In the genomic region with DNA sequence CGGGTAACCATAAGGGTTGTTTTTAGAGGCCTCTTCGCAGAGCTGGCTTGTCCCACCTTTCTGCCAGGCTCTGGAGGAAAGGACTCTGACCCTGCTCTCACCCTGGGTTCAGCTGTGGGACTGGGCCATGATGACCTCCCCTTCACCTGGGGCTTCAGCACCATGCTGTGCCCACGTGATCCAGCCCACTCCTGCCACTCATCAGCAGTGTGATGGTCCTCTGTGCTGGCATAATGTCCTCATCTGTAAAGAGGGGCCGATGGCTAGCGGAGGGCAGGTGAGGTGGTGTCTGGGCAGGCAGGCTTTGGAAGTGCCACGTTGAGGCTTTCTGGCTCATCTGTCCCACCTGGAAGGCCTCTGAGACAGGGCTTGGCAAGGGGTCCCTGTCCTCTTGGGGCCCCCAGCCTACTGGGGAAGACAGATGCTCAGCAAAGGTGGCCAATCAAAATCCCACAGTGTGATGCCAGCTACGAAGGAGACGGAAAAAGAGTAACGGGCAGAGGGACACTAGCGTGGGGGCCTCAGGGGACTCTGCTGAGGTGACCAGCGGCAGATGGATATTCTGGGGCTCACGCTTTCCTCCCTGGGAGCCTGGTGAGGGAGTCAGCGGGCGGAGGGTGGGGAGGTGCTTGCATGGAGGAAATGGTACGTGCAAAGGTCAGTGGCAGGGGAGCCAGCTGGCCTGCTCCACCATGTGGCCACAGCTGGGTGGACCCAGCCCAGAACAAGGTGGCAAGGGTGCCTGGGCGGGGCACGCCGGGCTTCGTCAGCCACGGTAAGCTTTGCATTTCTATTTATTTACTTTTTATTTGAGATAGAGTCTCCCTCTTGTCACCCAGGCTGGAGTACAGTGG, we compare ENCODE assay signal across 19 cellular contexts. TPM values are rescaled to one million over a fixed set of nuclear protein-coding genes. Genes with fewer than 3 reads are reported as not detected.
DNase-seq lines count a peak whose midpoint lies in the region; ATAC-seq and TF ChIP-seq lines count a peak whose summit lies in the region.
"Had no signal": no experiment of that assay in that cellular context is flagged by ENCODE, and none has a peak within 500 bp of the region (broad histone marks: within the 10 kb centered on the region; RNA-seq: fewer than 3 reads in every experiment).

No MANE protein-coding gene starts in this region.

- H3K27me3 ChIP-seq in right lobe of liver (no peaks in the 10 kb centered on the region), spleen (replicated peaks in 1 of 7) (no peaks in the 10 kb centered on the region)
- H3K27me3 ChIP-seq: heart right ventricle, tibial nerve had no signal

- H3K27ac ChIP-seq in right lobe of liver (peak overlapping the region in 2 of 3 donors; percentile 80 to 83), spleen (peak overlapping the region in 1 of 8 donors; percentile 27)
- H3K27ac ChIP-seq: heart right ventricle, parathyroid adenoma, tibial nerve had no signal

- no peaks in the 10 kb centered on the region for H3K9me3 Mint-ChIP-seq in activated naive CD4-positive, alpha-beta T cell treated with anti-CD3 and anti-CD28 coated beads, Interleukin-2, amount 50 U/mL, for 24 hours
- H3K9me3 Mint-ChIP-seq in activated naive CD4-positive, alpha-beta T cell treated with anti-CD3 and anti-CD28 coated beads for 36 hours = no peaks in the 10 kb centered on the region
- no peaks in the 10 kb centered on the region for H3K9me3 Mint-ChIP-seq in T-helper 1 cell treated with Interleukin-12 subunit alpha and Interleukin-12 subunit beta and Interleukin-4 antibody, amounts not matched to agents 30 μg/mL and 1 μg/mL, for 36 hours
- H3K9me3 Mint-ChIP-seq: activated CD4-positive, alpha-beta memory T cell treated with anti-CD3 and anti-CD28 coated beads for 36 hours; CD4-positive, alpha-beta memory T cell had no signal

- TF ChIP-seq CTCF in right lobe of liver (IDR thresholded peaks at IDR 0.05) = peak in 1 of 4 donors; percentile 26
- no peak for TF ChIP-seq CTCF in spleen (IDR thresholded peaks at IDR 0.05 in 8 of 11, conservative IDR thresholded peaks at IDR 0.05 in 3 of 11)

- H3K4me1 ChIP-seq in right lobe of liver (peaks cover 0 to 35% (median 13%) of the 10 kb centered on the region in 4 donors), spleen (peaks cover 9 to 49% (median 17%) of the 10 kb centered on the region in 6 donors)

- H3K36me3 Mint-ChIP-seq in activated naive CD4-positive, alpha-beta T cell treated with anti-CD3 and anti-CD28 coated beads, Interleukin-2, amount 50 U/mL, for 24 hours = peaks cover 6% of the 10 kb centered on the region
- H3K36me3 Mint-ChIP-seq in activated naive CD4-positive, alpha-beta T cell treated with anti-CD3 and anti-CD28 coated beads for 36 hours (ENCODE audit: low read depth) = peaks cover 4% of the 10 kb centered on the region
- H3K36me3 Mint-ChIP-seq in T-helper 1 cell treated with Interleukin-12 subunit alpha and Interleukin-12 subunit beta and Interleukin-4 antibody, amounts not matched to agents 30 μg/mL and 1 μg/mL, for 36 hours (ENCODE audit: low read depth) = peaks cover 5% of the 10 kb centered on the region

- H3K36me3 ChIP-seq in right lobe of liver (peaks cover 0 to 12% (median 1%) of the 10 kb centered on the region in 4 donors), spleen (peaks cover 0 to 79% (median 38%) of the 10 kb centered on the region in 6 donors)

- ATAC-seq in right lobe of liver = peak; percentile 83 to 86 (median 86)
- no peak for ATAC-seq in HG02852 (IDR thresholded peaks at IDR 0.05; ENCODE audit: unreplicated experiment)
- ATAC-seq: Panc1 had no signal

- H3K4me1 Mint-ChIP-seq in activated naive CD4-positive, alpha-beta T cell treated with anti-CD3 and anti-CD28 coated beads, Interleukin-2, amount 50 U/mL, for 24 hours = peaks cover 10% of the 10 kb centered on the region
- H3K4me1 Mint-ChIP-seq in activated naive CD4-positive, alpha-beta T cell treated with anti-CD3 and anti-CD28 coated beads for 36 hours (ENCODE audit: low read depth) = peaks cover 17% of the 10 kb centered on the region
- H3K4me1 Mint-ChIP-seq in T-helper 1 cell treated with Interleukin-12 subunit alpha and Interleukin-12 subunit beta and Interleukin-4 antibody, amounts not matched to agents 30 μg/mL and 1 μg/mL, for 36 hours (ENCODE audit: low read depth) = peaks cover 9% of the 10 kb centered on the region

- TF ChIP-seq POLR2A in right lobe of liver (IDR thresholded peaks at IDR 0.05) = peak; percentile 4
- no peak for TF ChIP-seq POLR2A in spleen (IDR thresholded peaks at IDR 0.05)

- WGBS in right lobe of liver (ENCODE audit: insufficient coverage, low coverage, low lambda C conversion rate, missing lambda C conversion rate) = 15% methylated on average over 8 of the region's 20 CpGs
- WGBS in spleen, 5 donors = 72 to 87% (median 76%) methylated on average over 16 to 20 of the region's 20 CpGs

- H3K4me3 ChIP-seq in right lobe of liver = peak overlapping the region in 2 of 3 donors; percentile 27 to 34
- no peak overlapping the region for H3K4me3 ChIP-seq in spleen
- H3K4me3 ChIP-seq: heart right ventricle, tibial nerve had no signal

- no peak for DNase-seq in activated naive CD4-positive, alpha-beta T cell treated with anti-CD3 and anti-CD28 coated beads for 36 hours
- DNase-seq in right lobe of liver (peak; percentile 89 to 95 (median 95)), spleen (peak; percentile 75), DMS 273 treated with DMSO at 0.1 percent for 48 hours (lab: John Stamatoyannopoulos, UW) (no peak), T-helper 2 cell (no peak)
- DNase-seq: activated CD4-positive, alpha-beta memory T cell treated with anti-CD3 and anti-CD28 coated beads for 36 hours; CD4-positive, alpha-beta memory T cell; central memory CD4-positive, alpha-beta T cell; effector CD4-positive, alpha-beta T cell; H7; NCI-H1417 treated with DMSO at 0.1 percent for 48 hours; NCI-H82 had no signal

- no peak overlapping the region for H3K4me3 Mint-ChIP-seq in activated naive CD4-positive, alpha-beta T cell treated with anti-CD3 and anti-CD28 coated beads, Interleukin-2, amount 50 U/mL, for 24 hours
- H3K4me3 Mint-ChIP-seq in activated naive CD4-positive, alpha-beta T cell treated with anti-CD3 and anti-CD28 coated beads for 36 hours = no peak overlapping the region
- no peak overlapping the region for H3K4me3 Mint-ChIP-seq in T-helper 1 cell treated with Interleukin-12 subunit alpha and Interleukin-12 subunit beta and Interleukin-4 antibody, amounts not matched to agents 30 μg/mL and 1 μg/mL, for 36 hours
- H3K4me3 Mint-ChIP-seq: activated CD4-positive, alpha-beta memory T cell treated with anti-CD3 and anti-CD28 coated beads for 36 hours; CD4-positive, alpha-beta memory T cell had no signal

- H3K9me3 ChIP-seq in right lobe of liver (no peaks in the 10 kb centered on the region), spleen (no peaks in the 10 kb centered on the region)
- H3K9me3 ChIP-seq: heart right ventricle, tibial nerve had no signal

- no peaks in the 10 kb centered on the region for H3K27me3 Mint-ChIP-seq in activated naive CD4-positive, alpha-beta T cell treated with anti-CD3 and anti-CD28 coated beads, Interleukin-2, amount 50 U/mL, for 24 hours
- H3K27me3 Mint-ChIP-seq in activated naive CD4-positive, alpha-beta T cell treated with anti-CD3 and anti-CD28 coated beads for 36 hours (ENCODE audit: low read depth) = no peaks in the 10 kb centered on the region
- no peaks in the 10 kb centered on the region for H3K27me3 Mint-ChIP-seq in T-helper 1 cell treated with Interleukin-12 subunit alpha and Interleukin-12 subunit beta and Interleukin-4 antibody, amounts not matched to agents 30 μg/mL and 1 μg/mL, for 36 hours (ENCODE audit: low read depth)
- H3K27me3 Mint-ChIP-seq: activated CD4-positive, alpha-beta memory T cell treated with anti-CD3 and anti-CD28 coated beads for 36 hours; CD4-positive, alpha-beta memory T cell had no signal

- H3K27ac Mint-ChIP-seq in activated naive CD4-positive, alpha-beta T cell treated with anti-CD3 and anti-CD28 coated beads, Interleukin-2, amount 50 U/mL, for 24 hours = peak overlapping the region; percentile 17
- H3K27ac Mint-ChIP-seq in activated naive CD4-positive, alpha-beta T cell treated with anti-CD3 and anti-CD28 coated beads for 36 hours = no peak overlapping the region
- peak overlapping the region; percentile 45 for H3K27ac Mint-ChIP-seq in T-helper 1 cell treated with Interleukin-12 subunit alpha and Interleukin-12 subunit beta and Interleukin-4 antibody, amounts not matched to agents 30 μg/mL and 1 μg/mL, for 36 hours
- H3K27ac Mint-ChIP-seq: activated CD4-positive, alpha-beta memory T cell treated with anti-CD3 and anti-CD28 coated beads for 36 hours had no signal

- CTCF ChIA-PET in activated naive CD4-positive, alpha-beta T cell treated with anti-CD3 and anti-CD28 coated beads for 36 hours (lab: Charles Lee) = interaction anchor here (1.0 kb wide), 1 partner anchor 33 kb away, joined by 3 read pairs; no protein-coding TSS in a partner anchor

- intact Hi-C loops in activated naive CD4-positive, alpha-beta T cell treated with anti-CD3 and anti-CD28 coated beads for 36 hours (cut with micrococcal nuclease) = no loop called here
- intact Hi-C loops in right lobe of liver (cut with DNase I) = no loop called here
- intact Hi-C loops in spleen (cut with DNase I; ENCODE audit: low total_unique reads) = no loop called here

RNA-seq across cellular contexts. Expression of a gene that starts 5.4 kb away (rescaled TPM):
- 10 to 100 TPM in 1 of 2 experiments, 1 to 10 TPM in 1; 9.4 to 11.0 TPM for total RNA-seq in activated naive CD4-positive, alpha-beta T cell treated with anti-CD3 and anti-CD28 coated beads for 36 hours
- total RNA-seq in right lobe of liver = 10 to 100 TPM in 4 of 6 experiments, 1 to 10 TPM in 2; 8.3 to 15.5 (median 12.9) TPM
- 10 to 100 TPM; 19.9 to 42.2 (median 24.1) TPM for total RNA-seq in spleen
- 10 to 100 TPM; 22.1 to 37.3 (median 33.7) TPM for polyA plus RNA-seq in spleen

RNA-seq across cellular contexts. Expression of a gene that starts 5.5 kb away (rescaled TPM):
- 1 to 10 TPM; 5.7 to 6.4 TPM for total RNA-seq in activated naive CD4-positive, alpha-beta T cell treated with anti-CD3 and anti-CD28 coated beads for 36 hours
- total RNA-seq in right lobe of liver = 10 to 100 TPM in 1 of 6 experiments, 1 to 10 TPM in 5; 3.7 to 11.7 (median 5.6) TPM
- 10 to 100 TPM in 6 of 7 donors, 1 to 10 TPM in 1; 9.6 to 15.1 (median 10.7) TPM for total RNA-seq in spleen
- polyA plus RNA-seq in spleen = 10 to 100 TPM in 1 of 3 donors, 1 to 10 TPM in 2; 9.0 to 11.1 (median 9.2) TPM

RNA-seq across cellular contexts. Expression of a gene that starts 8.5 kb away (rescaled TPM):
- total RNA-seq in activated naive CD4-positive, alpha-beta T cell treated with anti-CD3 and anti-CD28 coated beads for 36 hours = 10 to 100 TPM; 43.9 to 47.1 TPM
- total RNA-seq in right lobe of liver = 10 to 100 TPM; 18.8 to 27.1 (median 20.3) TPM
- total RNA-seq in spleen = 10 to 100 TPM in 6 of 7 donors, 1 to 10 TPM in 1; 8.4 to 34.5 (median 30.8) TPM
- polyA plus RNA-seq in spleen = 10 to 100 TPM; 95.6 to 98.8 (median 96.4) TPM

RNA-seq across cellular contexts. Expression of a gene that starts 36.8 kb away (rescaled TPM):
- total RNA-seq in activated naive CD4-positive, alpha-beta T cell treated with anti-CD3 and anti-CD28 coated beads for 36 hours = 10 to 100 TPM; 15.4 to 16.4 TPM
- 1 to 10 TPM; 1.2 to 4.2 (median 2.6) TPM for total RNA-seq in right lobe of liver
- total RNA-seq in spleen = 100 to 1,000 TPM in 3 of 7 donors, 10 to 100 TPM in 4; 75.3 to 146 (median 90.5) TPM
- 10 to 100 TPM; 31.5 to 74.4 (median 35.4) TPM for polyA plus RNA-seq in spleen

RNA-seq across cellular contexts. Expression of a gene that starts 47.4 kb away (rescaled TPM):
- 10 to 100 TPM; 16.2 to 17.4 TPM for total RNA-seq in activated naive CD4-positive, alpha-beta T cell treated with anti-CD3 and anti-CD28 coated beads for 36 hours
- 1 to 10 TPM; 1.1 to 3.4 (median 2.7) TPM for total RNA-seq in right lobe of liver
- total RNA-seq in spleen = 10 to 100 TPM; 16.7 to 50.5 (median 22.7) TPM
- polyA plus RNA-seq in spleen = 10 to 100 TPM; 18.5 to 42.2 (median 24.6) TPM

Comparison
In these comparisons a context has a peak if more than half of its experiments do, and no peak if none do; other contexts are left out.
1. DNase-seq: peak in right lobe of liver (3 of 3) and spleen (single experiment); none in activated naive CD4-positive, alpha-beta T cell treated with anti-CD3 and anti-CD28 coated beads for 36 hours (single experiment), DMS 273 treated with DMSO at 0.1 percent for 48 hours (single experiment) and T-helper 2 cell (0 of 5).
2. H3K4me3 ChIP-seq: peak in right lobe of liver (2 of 3); none in spleen (0 of 8).